Comparison of ENCODE assay signal across 1 cellular context in genomic region chr2:45611020-45611737, GRCh38.
TF ChIP-seq lines count a peak whose summit lies in the region.

Gene SRBD1, minus strand, starts transcription at chr2:45611267. Its CDS starts 5,826 bp downstream, at chr2:45605441.

TF ChIP-seq in WTC11, 78 proteins besides CTCF, POLR2A, EP300 and RAD21 (continued from another document):
- TF ChIP-seq ZNF532 (CRISPR knock-in tag; IDR thresholded peaks at IDR 0.05; ENCODE audit: borderline replicate concordance) (no peak), ETV6 (CRISPR knock-in tag; IDR thresholded peaks at IDR 0.05) (no peak), JAZF1 (CRISPR knock-in tag; IDR thresholded peaks at IDR 0.05) (no peak), MXD4 (CRISPR knock-in tag; IDR thresholded peaks at IDR 0.05; ENCODE audit: borderline replicate concordance) (no peak), CREM (CRISPR knock-in tag; IDR thresholded peaks at IDR 0.05) (no peak), ZNF219 (CRISPR knock-in tag; IDR thresholded peaks at IDR 0.05; ENCODE audit: borderline replicate concordance) (no peak)
TF ChIP-seq in WTC11: peak in this region for 5.
